10 cellular contexts compared by ENCODE assay signal in genomic region chr4:76960014-76960413, GRCh38. TPM values are rescaled to one million over a fixed set of nuclear protein-coding genes. Genes with fewer than 3 reads are reported as not detected.
DNase-seq lines count a peak whose midpoint lies in the region; ATAC-seq, FAIRE-seq and TF ChIP-seq lines count a peak whose summit lies in the region.
"Had no signal": no experiment of that assay in that cellular context is flagged by ENCODE, and none has a peak within 500 bp of the region (broad histone marks: within the 10 kb centered on the region; RNA-seq: fewer than 3 reads in every experiment).

No MANE protein-coding gene starts in this region.

- peak; percentile 83 for FAIRE-seq in GM19239 (lab: Jason Lieb, UNC)

- no peaks in the 10 kb centered on the region for H3K27me3 Mint-ChIP-seq in mesothelial cell of epicardium (ENCODE audit: low read depth)

- peaks cover 4% of the 10 kb centered on the region for H3K36me3 Mint-ChIP-seq in mesothelial cell of epicardium

- ATAC-seq in HG03060 (IDR thresholded peaks at IDR 0.05; ENCODE audit: low read depth, unreplicated experiment), result peak; percentile 79

- H3K9me3 Mint-ChIP-seq in mesothelial cell of epicardium, result peaks cover 3% of the 10 kb centered on the region

- DNase-seq in Daoy (ENCODE audit: low read depth), result peak; percentile 17
- DNase-seq in GM19239 (ENCODE audit: insufficient read length, low spot score), result no peak
- DNase-seq in astrocyte of the hippocampus (ENCODE audit: low read depth, low spot score), result peak; percentile 82
- no peak for DNase-seq in NCI-H774 (lab: John Stamatoyannopoulos, UW)
- DNase-seq in GM19240 (ENCODE audit: insufficient read length, low spot score), result no peak
- DNase-seq in EL, result no peak
- no peak for DNase-seq in mesothelial cell of epicardium (ENCODE audit: low spot score in 2 of 2, unreplicated experiment in 2 of 2)
- DNase-seq: left ventricle myocardium inferior, NCI-H1048 had no signal

- H3K4me1 Mint-ChIP-seq in mesothelial cell of epicardium, result no peaks in the 10 kb centered on the region

- no peak overlapping the region for H3K4me3 Mint-ChIP-seq in mesothelial cell of epicardium

- no peak for TF ChIP-seq CTCF in mesothelial cell of epicardium (IDR thresholded peaks at IDR 0.05; ENCODE audit: unreplicated experiment)

- no peak overlapping the region for H3K27ac Mint-ChIP-seq in mesothelial cell of epicardium

RNA-seq across cellular contexts. Expression of gene SEPTIN11, which starts 10.5 kb away (rescaled TPM):
- total RNA-seq in Daoy (2014; rRNA removed; shearing (Covaris generic)), result 34.4 and 48.2 TPM in 2 replicates
- total RNA-seq in mesothelial cell of epicardium, result 83.6 to 88.5 TPM (median 84.1 TPM) in 3 replicates

Comparison
In these comparisons a context has a peak if more than half of its experiments do, and no peak if none do; other contexts are left out.
1. DNase-seq: peak in Daoy (single experiment) and astrocyte of the hippocampus (single experiment); none in GM19239 (single experiment), NCI-H774 (single experiment), GM19240 (single experiment), EL (single experiment) and mesothelial cell of epicardium (0 of 2).